11 cellular contexts compared by ENCODE assay signal in the genomic region with DNA sequence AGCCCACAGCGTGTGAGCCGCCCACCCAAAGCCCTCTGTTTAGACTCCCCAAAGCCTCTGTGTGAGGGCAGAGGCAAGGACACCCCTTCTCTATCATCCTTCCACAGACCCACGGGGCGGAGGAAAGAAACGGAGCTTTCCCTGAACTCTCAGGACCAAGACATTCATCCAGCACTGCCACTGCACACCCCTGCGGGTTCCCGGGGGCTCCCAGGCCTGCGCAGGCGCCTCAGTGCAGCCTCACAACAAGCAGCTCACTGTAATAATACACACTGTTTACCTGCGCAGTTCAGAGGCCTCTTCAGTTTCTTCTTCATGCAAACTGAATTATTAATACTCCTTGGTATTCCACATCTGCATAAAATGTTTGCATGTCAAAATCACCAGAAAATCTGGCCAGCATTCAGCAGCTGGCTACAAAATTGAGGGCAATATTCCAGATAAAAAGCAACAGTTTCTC. TPM values are rescaled to one million over a fixed set of nuclear protein-coding genes. Genes with fewer than 3 reads are reported as not detected.
DNase-seq lines count a peak whose midpoint lies in the region; ATAC-seq lines count a peak whose summit lies in the region.
"Had no signal": no experiment of that assay in that cellular context is flagged by ENCODE, and none has a peak within 500 bp of the region (broad histone marks: within the 10 kb centered on the region; RNA-seq: fewer than 3 reads in every experiment).

No MANE protein-coding gene starts in this region.

- H3K27me3 ChIP-seq in subcutaneous abdominal adipose tissue (ENCODE audit: control insufficient read depth in 5 of 5, insufficient read depth in 4 of 5, low read length in 5 of 5), result no peaks in the 10 kb centered on the region
- H3K27me3 ChIP-seq in naive thymus-derived CD4-positive, alpha-beta T cell (ENCODE audit: control insufficient read depth in 2 of 2, insufficient read depth in 2 of 2, low read length in 2 of 2), result no peaks in the 10 kb centered on the region

- peak overlapping the region in 1 of 5 donors; percentile 67 for H3K9ac ChIP-seq in subcutaneous abdominal adipose tissue (ENCODE audit: low read length in 5 of 5)

- no peaks in the 10 kb centered on the region for H3K9me3 Mint-ChIP-seq in naive thymus-derived CD4-positive, alpha-beta T cell
- H3K9me3 Mint-ChIP-seq: T-helper 2 cell treated with Interferon-gamma antibody and Interleukin-4, amounts not matched to agents 5 μg/mL and 100 μg/mL, for 36 hours had no signal

- no peak overlapping the region for H3K27ac Mint-ChIP-seq in naive thymus-derived CD4-positive, alpha-beta T cell
- H3K27ac Mint-ChIP-seq: T-helper 2 cell treated with Interferon-gamma antibody and Interleukin-4, amounts not matched to agents 5 μg/mL and 100 μg/mL, for 36 hours had no signal

- H3K4me3 ChIP-seq in subcutaneous abdominal adipose tissue (ENCODE audit: low read depth in 1 of 5, low read length in 5 of 5), result peak overlapping the region; percentile 27 to 76 (median 66)
- no peak overlapping the region for H3K4me3 ChIP-seq in naive thymus-derived CD4-positive, alpha-beta T cell (ENCODE audit: low read length)

- DNase-seq in cerebellum (ENCODE audit: low spot score), result peak; percentile 58
- DNase-seq in left lobe of liver (ENCODE audit: low spot score), result no peak
- DNase-seq in NCI-H2081 (lab: John Stamatoyannopoulos, UW), result no peak
- no peak for DNase-seq in naive thymus-derived CD4-positive, alpha-beta T cell
- no peak for DNase-seq in inferior parietal cortex (ENCODE audit: extremely low spot score)
- no peak for DNase-seq in RPMI8226
- DNase-seq: NCI-H2107 had no signal

- no peaks in the 10 kb centered on the region for H3K9me3 ChIP-seq in subcutaneous abdominal adipose tissue (ENCODE audit: control insufficient read depth in 5 of 5, low read length in 5 of 5)
- no peaks in the 10 kb centered on the region for H3K9me3 ChIP-seq in naive thymus-derived CD4-positive, alpha-beta T cell (ENCODE audit: control insufficient read depth in 2 of 3, low read length in 3 of 3)

- peaks cover 10 to 41% (median 38%) of the 10 kb centered on the region in 5 donors for H3K4me1 ChIP-seq in subcutaneous abdominal adipose tissue (ENCODE audit: control insufficient read depth in 5 of 5, insufficient read depth in 5 of 5, low read length in 5 of 5)
- H3K4me1 ChIP-seq in naive thymus-derived CD4-positive, alpha-beta T cell (ENCODE audit: control insufficient read depth in 2 of 2, insufficient read depth in 2 of 2, low read length in 2 of 2), result no peaks in the 10 kb centered on the region

- peaks cover 0 to 7% (median 3%) of the 10 kb centered on the region in 7 donors for H3K4me1 Mint-ChIP-seq in naive thymus-derived CD4-positive, alpha-beta T cell

- POLR2A ChIA-PET in naive thymus-derived CD4-positive, alpha-beta T cell (lab: Charles Lee), result interaction anchor here (1.1 kb wide), 1 partner anchor 12 kb away, joined by 3 read pairs; no protein-coding TSS in a partner anchor

- H3K27ac ChIP-seq in subcutaneous abdominal adipose tissue (ENCODE audit: low read depth, low read length), result no peak overlapping the region
- H3K27ac ChIP-seq in naive thymus-derived CD4-positive, alpha-beta T cell (ENCODE audit: low read depth, low read length), result no peak overlapping the region
- H3K27ac ChIP-seq: epithelial cell of prostate had no signal

- CTCF ChIA-PET in naive thymus-derived CD4-positive, alpha-beta T cell (lab: Charles Lee), result no interaction called here

- no peaks in the 10 kb centered on the region for H3K36me3 ChIP-seq in subcutaneous abdominal adipose tissue (ENCODE audit: control insufficient read depth in 5 of 5, insufficient read depth in 5 of 5, low read length in 5 of 5)
- no peaks in the 10 kb centered on the region for H3K36me3 ChIP-seq in naive thymus-derived CD4-positive, alpha-beta T cell (ENCODE audit: control insufficient read depth in 2 of 3, insufficient read depth in 3 of 3, low read length in 3 of 3)

- no peaks in the 10 kb centered on the region for H3K27me3 Mint-ChIP-seq in naive thymus-derived CD4-positive, alpha-beta T cell

- H3K36me3 Mint-ChIP-seq in naive thymus-derived CD4-positive, alpha-beta T cell, result peaks cover 0 to 4% (median 0%) of the 10 kb centered on the region in 5 donors

- ATAC-seq in GM19463 (IDR thresholded peaks at IDR 0.05; ENCODE audit: unreplicated experiment) (peak; percentile 26), left lobe of liver (peak; percentile 39)
- ATAC-seq in naive thymus-derived CD4-positive, alpha-beta T cell, result no peak

- intact Hi-C loops in naive thymus-derived CD4-positive, alpha-beta T cell (cut with micrococcal nuclease), result no loop called here

- no peak overlapping the region for H3K4me3 Mint-ChIP-seq in naive thymus-derived CD4-positive, alpha-beta T cell
- H3K4me3 Mint-ChIP-seq: T-helper 2 cell treated with Interferon-gamma antibody and Interleukin-4, amounts not matched to agents 5 μg/mL and 100 μg/mL, for 36 hours had no signal

RNA-seq across cellular contexts. Expression of a gene that starts 45.6 kb away (rescaled TPM):
- total RNA-seq in cerebellum, result 26.9 TPM
- total RNA-seq in left lobe of liver, result 20.1 TPM
- total RNA-seq in naive thymus-derived CD4-positive, alpha-beta T cell, result 1 to 10 TPM; 1.4 to 4.2 (median 3.0) TPM
- 1 to 10 TPM in 1 of 2 donors, under 1 TPM in 1; 0.31 to 1.1 TPM for polyA plus RNA-seq in naive thymus-derived CD4-positive, alpha-beta T cell
